Comparison of ENCODE assay signal across 21 cellular contexts in the genomic region with DNA sequence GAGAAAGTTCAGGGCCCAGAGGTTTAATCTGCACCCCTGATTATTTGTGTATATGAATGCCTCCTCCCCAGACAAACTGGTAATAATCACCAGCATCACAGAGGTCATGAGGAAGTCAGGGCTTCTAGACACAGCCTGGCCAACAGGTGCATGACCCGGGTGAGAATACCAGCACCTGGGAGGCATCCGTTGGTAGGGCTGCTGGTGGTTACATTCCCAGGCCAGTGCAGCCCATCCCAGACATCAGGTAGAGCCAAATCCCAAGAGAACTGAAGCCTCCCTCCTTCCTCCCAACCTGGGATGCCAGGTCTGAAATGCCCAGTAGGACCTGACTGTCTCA. TPM values are rescaled to one million over a fixed set of nuclear protein-coding genes. Genes with fewer than 3 reads are reported as not detected.
A peak's percentile ranks its signal among the peaks of the same experiment; 100 is the strongest.
DNase-seq lines count a peak whose midpoint lies in the region; ATAC-seq, FAIRE-seq and TF ChIP-seq lines count a peak whose summit lies in the region.
"Had no signal": no experiment of that assay in that cellular context is flagged by ENCODE, and none has a peak within 500 bp of the region (broad histone marks: within the 10 kb centered on the region; RNA-seq: fewer than 3 reads in every experiment).

No MANE protein-coding gene starts in this region.

- no peak for DNase-seq in HFFc6
- no peak for DNase-seq in GM12878 (ENCODE audit: low read depth, low spot score)
- peak; percentile 22 to 43 for DNase-seq in left lung
- no peak for DNase-seq in tibial nerve (ENCODE audit: low spot score in 2 of 2)
- DNase-seq in OCI-LY7 (ENCODE audit: low spot score), result no peak
- DNase-seq in DMS153 treated with DMSO at 0.1 percent for 48 hours (lab: John Stamatoyannopoulos, UW; ENCODE audit: unreplicated experiment), result no peak
- DNase-seq: activated CD4-positive, CD25-positive, alpha-beta regulatory T cell treated with anti-CD3 and anti-CD28 coated beads, Interleukin-2, amount 50 U/mL, for 72 hours; central memory CD4-positive, alpha-beta T cell; effector CD4-positive, alpha-beta T cell; hippocampal formation; KBM-7; NCI-H2029 treated with DMSO at 0.1 percent for 48 hours; NCI-H524; SJCRH30; stimulated activated naive B cell treated with anti-CD40 and anti-IgM and Interleukin-4, amounts not matched to agents 10 μg/mL and 1 μg/mL and 100 μg/mL, for 72 hours had no signal

- H3K4me1 Mint-ChIP-seq in HFFc6 (ENCODE audit: low read depth), result peaks cover 61% of the 10 kb centered on the region

- no peaks in the 10 kb centered on the region for H3K9me3 Mint-ChIP-seq in HFFc6
- H3K9me3 Mint-ChIP-seq: stimulated activated naive B cell treated with anti-CD40 and anti-IgM and Interleukin-4, amounts not matched to agents 10 μg/mL and 1 μg/mL and 100 μg/mL, for 72 hours; T-helper 2 cell treated with Interferon-gamma antibody and Interleukin-4, amounts not matched to agents 5 μg/mL and 100 μg/mL, for 36 hours had no signal

- in situ Hi-C loops in GM12878 (cut with MboI), result no loop called here

- H3K9me3 ChIP-seq in GM12878 (replicated peaks; ENCODE audit: control insufficient read depth, insufficient read depth, low read length), result no peaks in the 10 kb centered on the region; the same call in 2 of the 3 replicates
- H3K9me3 ChIP-seq in left lung, result no peaks in the 10 kb centered on the region
- H3K9me3 ChIP-seq in tibial nerve, result no peaks in the 10 kb centered on the region
- no peaks in the 10 kb centered on the region for H3K9me3 ChIP-seq in OCI-LY7 (ENCODE audit: low read length)
- H3K9me3 ChIP-seq: HAP-1, SJCRH30 had no signal

- H3K4me2 ChIP-seq in GM12878 (ENCODE audit: control insufficient read depth, insufficient read depth) (no peak overlapping the region), OCI-LY7 (ENCODE audit: low read length) (no peak overlapping the region)

- CTCF ChIA-PET in GM12878 (lab: Yijun Ruan, JAX), result no interaction called here
- CTCF ChIA-PET in OCI-LY7 (lab: Charles Lee; ENCODE audit: unreplicated experiment), result no interaction called here

- TF ChIP-seq RAD21 in GM12878 (IDR thresholded peaks at IDR 0.05; ENCODE audit: insufficient read depth, low read depth, low read length), result no peak

- RAD21 ChIA-PET in GM12878 (lab: Charles Lee; ENCODE audit: unreplicated experiment), result no interaction called here

- peak overlapping the region; percentile 93 for H3K27ac Mint-ChIP-seq in HFFc6
- H3K27ac Mint-ChIP-seq: stimulated activated naive B cell treated with anti-CD40 and anti-IgM and Interleukin-4, amounts not matched to agents 10 μg/mL and 1 μg/mL and 100 μg/mL, for 72 hours; T-helper 2 cell treated with Interferon-gamma antibody and Interleukin-4, amounts not matched to agents 5 μg/mL and 100 μg/mL, for 36 hours had no signal

- H3K4me3 ChIP-seq in GM12878 (no peak overlapping the region), left lung (peak overlapping the region; percentile 4 to 9), tibial nerve (no peak overlapping the region), OCI-LY7 (ENCODE audit: low read depth, low read length, poor library complexity, severe bottlenecking) (no peak overlapping the region)
- H3K4me3 ChIP-seq: HAP-1, SJCRH30 had no signal

- ATAC-seq in GM12878, result no peak
- ATAC-seq in left lung, result no peak
- ATAC-seq in HG02623 (IDR thresholded peaks at IDR 0.05; ENCODE audit: unreplicated experiment), result no peak
- ATAC-seq: stimulated activated naive B cell treated with anti-CD40 and anti-IgM and Interleukin-4, amounts not matched to agents 10 μg/mL and 1 μg/mL and 100 μg/mL, for 72 hours had no signal

- H3K27me3 Mint-ChIP-seq in HFFc6 (ENCODE audit: insufficient read depth), result peaks cover 20% of the 10 kb centered on the region

- no peak for FAIRE-seq in GM12878 (lab: Jason Lieb, UNC)
- FAIRE-seq: GM19239 had no signal

- TF ChIP-seq CTCF in HFFc6 (IDR thresholded peaks at IDR 0.05) (no peak), GM12878 (IDR thresholded peaks at IDR 0.05 in 2 of 3, conservative IDR thresholded peaks at IDR 0.05 in 1 of 3; ENCODE audit: control insufficient read depth in 2 of 3, extremely low read depth in 1 of 3, insufficient read depth in 1 of 3, low read depth in 3 of 3, low read length in 3 of 3) (no peak), left lung (IDR thresholded peaks at IDR 0.05) (no peak), tibial nerve (IDR thresholded peaks at IDR 0.05) (no peak), OCI-LY7 (conservative IDR thresholded peaks at IDR 0.05; ENCODE audit: low read length) (no peak)

- SMC1A ChIA-PET in GM12878 (lab: Charles Lee; ENCODE audit: uncharacterized antibody, unreplicated experiment), result no interaction called here

- H3K9ac ChIP-seq in GM12878 (ENCODE audit: control insufficient read depth, insufficient read depth, low read length), result no peak overlapping the region

- peaks cover 37 to 47% of the 10 kb centered on the region in 2 experiments for H3K27me3 ChIP-seq in GM12878 (replicated peaks in 1 of 2; ENCODE audit: control insufficient read depth in 2 of 2, insufficient read depth in 2 of 2, low read length in 1 of 2)
- peaks cover 50 to 100% of the 10 kb centered on the region in 2 donors for H3K27me3 ChIP-seq in left lung
- peaks cover 0 to 48% of the 10 kb centered on the region in 2 donors for H3K27me3 ChIP-seq in tibial nerve
- H3K27me3 ChIP-seq: SJCRH30 had no signal

- H3K9me2 ChIP-seq in OCI-LY7 (ENCODE audit: insufficient read depth, low read length), result no peaks in the 10 kb centered on the region

- H3K4me1 ChIP-seq in GM12878 (ENCODE audit: control insufficient read depth, insufficient read depth, low read length) (peaks cover 2% of the 10 kb centered on the region; the same call in 1 of the 2 replicates), left lung (peaks cover 11 to 65% of the 10 kb centered on the region in 2 donors), tibial nerve (peaks cover 0 to 86% (median 40%) of the 10 kb centered on the region in 4 donors), OCI-LY7 (ENCODE audit: insufficient read depth, low read length, poor library complexity, severe bottlenecking) (peaks cover 12% of the 10 kb centered on the region)

- BruUV-seq in GM12878 (replicated peaks; lab: Mats Ljungman, UMichigan), result no TSS peak
- BruUV-seq in OCI-LY7 (replicated peaks; lab: Mats Ljungman, UMichigan), result no TSS peak

- H3K36me3 Mint-ChIP-seq in HFFc6 (ENCODE audit: low read depth), result peaks cover 42% of the 10 kb centered on the region

- peak overlapping the region; percentile 84; the same call in 1 of the 2 replicates for H3K4me3 Mint-ChIP-seq in HFFc6
- H3K4me3 Mint-ChIP-seq: stimulated activated naive B cell treated with anti-CD40 and anti-IgM and Interleukin-4, amounts not matched to agents 10 μg/mL and 1 μg/mL and 100 μg/mL, for 72 hours; T-helper 2 cell treated with Interferon-gamma antibody and Interleukin-4, amounts not matched to agents 5 μg/mL and 100 μg/mL, for 36 hours had no signal

- whole genome bisulfite sequencing in GM12878 (ENCODE audit: insufficient coverage, insufficient replicate concordance, low lambda C conversion rate, missing lambda C conversion rate), result 53% methylated on average over 2 of the region's 2 CpGs
- 50 to 75% methylated on average over 2 of the region's 2 CpGs for WGBS in tibial nerve, 2 donors

- H3K79me2 ChIP-seq in GM12878 (ENCODE audit: control insufficient read depth, insufficient read depth, low read length) (no peaks in the 10 kb centered on the region), OCI-LY7 (ENCODE audit: insufficient read depth, low read depth, low read length) (no peaks in the 10 kb centered on the region)

- H4K20me1 ChIP-seq in GM12878 (ENCODE audit: control insufficient read depth, insufficient read depth) (no peaks in the 10 kb centered on the region), OCI-LY7 (ENCODE audit: insufficient read depth, low read length) (no peaks in the 10 kb centered on the region)

- no peak overlapping the region for H2AFZ ChIP-seq in GM12878 (ENCODE audit: control insufficient read depth, low read depth, low read length)
- H2AFZ ChIP-seq in OCI-LY7 (ENCODE audit: low read length), result no peak overlapping the region

- no peak for TF ChIP-seq POLR2A in GM12878 (IDR thresholded peaks at IDR 0.05; ENCODE audit: low read depth, low read length)
- no peak for TF ChIP-seq POLR2A in tibial nerve (IDR thresholded peaks at IDR 0.05)

- no peak for TF ChIP-seq EP300 in GM12878 (IDR thresholded peaks at IDR 0.05; ENCODE audit: borderline replicate concordance in 1 of 2, control insufficient read depth in 1 of 2, low read depth in 2 of 2, low read length in 2 of 2)
- TF ChIP-seq EP300 in tibial nerve (IDR thresholded peaks at IDR 0.05), result no peak

- POLR2A ChIA-PET in GM12878 (lab: Charles Lee) (no interaction called here), OCI-LY7 (lab: Charles Lee) (no interaction called here)

- intact Hi-C loops in GM12878 (cut with micrococcal nuclease; ENCODE audit: unreplicated experiment) (no loop called here), left lung (cut with DNase I) (no loop called here), OCI-LY7 (cut with micrococcal nuclease; ENCODE audit: unreplicated experiment) (no loop called here)

- H3K36me3 ChIP-seq in GM12878 (ENCODE audit: control insufficient read depth in 2 of 2, insufficient read depth in 2 of 2, low read length in 1 of 2) (no peaks in the 10 kb centered on the region), left lung (peaks cover 0 to 27% of the 10 kb centered on the region in 2 donors), tibial nerve (peaks cover 0 to 38% (median 0%) of the 10 kb centered on the region in 3 donors), OCI-LY7 (ENCODE audit: insufficient read depth, low read length) (no peaks in the 10 kb centered on the region)

- no peak overlapping the region for H3K27ac ChIP-seq in GM12878 (ENCODE audit: control insufficient read depth, insufficient read depth)
- peak overlapping the region; percentile 77 to 90 for H3K27ac ChIP-seq in left lung
- H3K27ac ChIP-seq in tibial nerve, result peak overlapping the region in 3 of 4 donors; percentile 36 to 94 (median 60)
- H3K27ac ChIP-seq in OCI-LY7 (ENCODE audit: low read depth, low read length, poor library complexity, severe bottlenecking), result no peak overlapping the region
- H3K27ac ChIP-seq: SJCRH30 had no signal

RNA-seq across cellular contexts. Expression of a gene that starts 7.2 kb away (rescaled TPM):
- 10 to 100 TPM; 42.3 to 71.4 (median 67.3) TPM for total RNA-seq in HFFc6 (2021; fragmentation: NEBNext Ultra II Directional; extraction: Animal tissue kit (Norgen Biotek cat#: 25700))
- total RNA-seq in GM12878 (2013; cell fraction: nucleolus; rRNA removed), result not detected in 2 replicates
- total RNA-seq in GM12878 (2014; rRNA removed), result not detected in 2 replicates
- total RNA-seq in GM12878 (2014; rRNA removed; fragmentation: Illumina TruSeq; extraction: Trizol), result not detected in 2 replicates
- total RNA-seq in GM12878 (2021), result 0.11 and 0.13 TPM in 2 replicates
- not detected for polyA plus RNA-seq in GM12878 (2011; ENCODE audit: low read depth)
- not detected in 2 replicates for polyA plus RNA-seq in GM12878 (2011; rRNA removed)
- polyA plus RNA-seq in GM12878 (2011; cell fraction: cytosol; rRNA removed), result not detected in 2 replicates
- polyA plus RNA-seq in GM12878 (2011; cell fraction: nucleus; rRNA removed), result not detected in 2 replicates
- polyA plus RNA-seq in GM12878 (2012), result not detected in 2 replicates
- not detected in 2 replicates for polyA plus RNA-seq in GM12878 (2014; fragmentation: Illumina TruSeq; extraction: Trizol)
- not detected for polyA plus RNA-seq in GM12878 (2014; fragmentation: Nextera tagmentation; extraction: Ambion mirVana)
- not detected in 2 replicates for polyA plus RNA-seq in GM12878 (2014; rRNA removed)
- not detected for polyA plus RNA-seq in GM12878 (2016; fragmentation: Nextera tagmentation; extraction: Ambion mirVana)
- polyA minus RNA-seq in GM12878 (2011; rRNA and poly(A)+ RNA removed), result not detected in 2 replicates
- not detected in 2 replicates for polyA minus RNA-seq in GM12878 (2011; cell fraction: cytosol; rRNA and poly(A)+ RNA removed)
- polyA minus RNA-seq in GM12878 (2011; cell fraction: nucleus; rRNA and poly(A)+ RNA removed), result not detected in 2 replicates
- total RNA-seq in left lung, result 100 to 1,000 TPM; 104 to 119 TPM
- 10 to 100 TPM; 23.2 to 42.0 (median 26.5) TPM for total RNA-seq in tibial nerve
- not detected in 2 replicates for total RNA-seq in OCI-LY7 (2014; rRNA removed; shearing (Covaris generic))
- not detected in 2 replicates for total RNA-seq in OCI-LY7 (2022)

RNA-seq across cellular contexts. Expression of a gene that starts 45.4 kb away (rescaled TPM):
- under 1 TPM in 3 of 6 experiments, not detected in 3; 0.11 to 0.26 (median 0.18) TPM for total RNA-seq in HFFc6 (2021; fragmentation: NEBNext Ultra II Directional; extraction: Animal tissue kit (Norgen Biotek cat#: 25700))
- not detected in 2 replicates for total RNA-seq in GM12878 (2013; cell fraction: nucleolus; rRNA removed)
- total RNA-seq in GM12878 (2014; rRNA removed) (not detected in 2 replicates), GM12878 (2014; rRNA removed; fragmentation: Illumina TruSeq; extraction: Trizol) (not detected in 2 replicates), GM12878 (2021) (not detected in 2 replicates), left lung (10 to 100 TPM; 21.2 to 29.3 TPM), tibial nerve (not detected), OCI-LY7 (2022) (not detected in 2 replicates)
- not detected for polyA plus RNA-seq in GM12878 (2011; ENCODE audit: low read depth)
- polyA plus RNA-seq in GM12878 (2011; rRNA removed) (not detected in 2 replicates), GM12878 (2014; fragmentation: Illumina TruSeq; extraction: Trizol) (0.01 TPM in 1 of 2 replicates, not detected in the other), GM12878 (2014; fragmentation: Nextera tagmentation; extraction: Ambion mirVana) (not detected), GM12878 (2014; rRNA removed) (not detected in 2 replicates), GM12878 (2016; fragmentation: Nextera tagmentation; extraction: Ambion mirVana) (not detected)
- polyA plus RNA-seq in GM12878 (2011; cell fraction: cytosol; rRNA removed), result 0.03 TPM in 1 of 2 replicates, not detected in the other
- polyA plus RNA-seq in GM12878 (2011; cell fraction: nucleus; rRNA removed), result 0.06 TPM in 1 of 2 replicates, not detected in the other
- 0.07 TPM in 1 of 2 replicates, not detected in the other for polyA plus RNA-seq in GM12878 (2012)
- 0.15 TPM in 1 of 2 replicates, not detected in the other for polyA minus RNA-seq in GM12878 (2011; rRNA and poly(A)+ RNA removed)
- polyA minus RNA-seq in GM12878 (2011; cell fraction: cytosol; rRNA and poly(A)+ RNA removed), result not detected in 2 replicates
- polyA minus RNA-seq in GM12878 (2011; cell fraction: nucleus; rRNA and poly(A)+ RNA removed), result not detected in 2 replicates
- not detected in 2 replicates for total RNA-seq in OCI-LY7 (2014; rRNA removed; shearing (Covaris generic))
- total RNA-seq: Daoy, kidney epithelial cell had no signal

Comparison
In these comparisons a context has a peak if more than half of its experiments do, and no peak if none do; other contexts are left out.
1. DNase-seq: peak in left lung (2 of 2); none in HFFc6 (single experiment), GM12878 (single experiment), tibial nerve (0 of 2), OCI-LY7 (single experiment) and DMS153 treated with DMSO at 0.1 percent for 48 hours (single experiment).
2. H3K27ac ChIP-seq: peak in left lung (2 of 2) and tibial nerve (3 of 4); none in GM12878 (single experiment) and OCI-LY7 (single experiment).
3. H3K4me3 ChIP-seq: peak in left lung (2 of 2); none in GM12878 (single experiment), tibial nerve (0 of 4) and OCI-LY7 (single experiment).
4. RNA of a gene that starts 7.2 kb away (total RNA-seq): 104 to 119 TPM in left lung, 42.3 to 71.4 TPM in HFFc6 and 23.2 to 42.0 TPM in tibial nerve; 0.11 to 0.13 TPM in GM12878 and not detected in OCI-LY7; every median in the first group is over 10 times any median in the second.
5. RNA of a gene that starts 45.4 kb away (total RNA-seq): 21.2 to 29.3 TPM in left lung; 0.11 to 0.26 TPM in HFFc6, not detected in GM12878, not detected in tibial nerve and not detected in OCI-LY7; every median in the first group is over 10 times any median in the second.